Comparison of ENCODE assay signal across 15 cellular contexts in genomic region chr20:23917024-23917725, GRCh38. TPM values are rescaled to one million over a fixed set of nuclear protein-coding genes. Genes with fewer than 3 reads are reported as not detected.
DNase-seq lines count a peak whose midpoint lies in the region; ATAC-seq lines count a peak whose summit lies in the region.
"Had no signal": no experiment of that assay in that cellular context is flagged by ENCODE, and none has a peak within 500 bp of the region (broad histone marks: within the 10 kb centered on the region; RNA-seq: fewer than 3 reads in every experiment).

No MANE protein-coding gene starts in this region.

- H3K27ac Mint-ChIP-seq in activated T-cell treated with anti-CD3 and anti-CD28 coated beads, Interleukin-2, amount 50 U/mL, for 72 hours = peak overlapping the region; percentile 13
- H3K27ac Mint-ChIP-seq in T-helper 17 cell = peak overlapping the region; percentile 6
- H3K27ac Mint-ChIP-seq: CD14-positive monocyte; CD8-positive, alpha-beta T cell; HFFc6 had no signal

- no peaks in the 10 kb centered on the region for H3K9me3 Mint-ChIP-seq in activated T-cell treated with anti-CD3 and anti-CD28 coated beads, Interleukin-2, amount 50 U/mL, for 72 hours
- H3K9me3 Mint-ChIP-seq: CD14-positive monocyte; CD8-positive, alpha-beta T cell had no signal

- H3K9me3 ChIP-seq in T-helper 17 cell (ENCODE audit: control insufficient read depth, low read length, poor library complexity, severe bottlenecking) = no peaks in the 10 kb centered on the region

- H3K36me3 Mint-ChIP-seq in activated T-cell treated with anti-CD3 and anti-CD28 coated beads, Interleukin-2, amount 50 U/mL, for 72 hours (ENCODE audit: insufficient read depth in 2 of 2) = no peaks in the 10 kb centered on the region
- H3K36me3 Mint-ChIP-seq in T-helper 17 cell (ENCODE audit: low read depth) = peaks cover 4% of the 10 kb centered on the region
- H3K36me3 Mint-ChIP-seq: CD14-positive monocyte; CD8-positive, alpha-beta T cell had no signal

- H3K4me1 Mint-ChIP-seq in activated T-cell treated with anti-CD3 and anti-CD28 coated beads, Interleukin-2, amount 50 U/mL, for 72 hours (ENCODE audit: low read depth) = peaks cover 65% of the 10 kb centered on the region
- peaks cover 23% of the 10 kb centered on the region for H3K4me1 Mint-ChIP-seq in T-helper 17 cell
- H3K4me1 Mint-ChIP-seq: CD14-positive monocyte had no signal

- H3K4me3 Mint-ChIP-seq in activated T-cell treated with anti-CD3 and anti-CD28 coated beads, Interleukin-2, amount 50 U/mL, for 72 hours = no peak overlapping the region
- no peak overlapping the region for H3K4me3 Mint-ChIP-seq in T-helper 17 cell
- H3K4me3 Mint-ChIP-seq: CD14-positive monocyte; CD8-positive, alpha-beta T cell; HFFc6 had no signal

- ATAC-seq in activated T-cell treated with anti-CD3 and anti-CD28 coated beads, Interleukin-2, amount 50 U/mL, for 72 hours (replicated peaks in 1 of 2) = no peak
- no peak for ATAC-seq in T-helper 17 cell
- ATAC-seq: CD8-positive, alpha-beta T cell had no signal

- peak; percentile 63 for DNase-seq in DMS 273 (lab: John Stamatoyannopoulos, UW; ENCODE audit: unreplicated experiment)
- DNase-seq in DMS 273 treated with DMSO at 0.1 percent for 48 hours (lab: John Stamatoyannopoulos, UW) = no peak
- DNase-seq in activated T-cell treated with anti-CD3 and anti-CD28 coated beads, Interleukin-2, amount 50 U/mL, for 72 hours = no peak
- no peak for DNase-seq in activated T-cell treated with anti-CD3 and anti-CD28 coated beads, Interleukin-2, amount 50 U/mL, for 48 hours
- no peak for DNase-seq in T-helper 17 cell
- peak; percentile 24 for DNase-seq in islet precursor cell
- DNase-seq in NCI-H1417 treated with DMSO at 0.1 percent for 48 hours (lab: John Stamatoyannopoulos, UW) = no peak
- DNase-seq: CD8-positive, alpha-beta T cell; COR-L47; DMS79; HCEC 1CT; HFFc6 had no signal

- no peaks in the 10 kb centered on the region for H3K27me3 Mint-ChIP-seq in activated T-cell treated with anti-CD3 and anti-CD28 coated beads, Interleukin-2, amount 50 U/mL, for 72 hours (ENCODE audit: low read depth)
- peaks cover 39% of the 10 kb centered on the region for H3K27me3 Mint-ChIP-seq in T-helper 17 cell

RNA-seq across cellular contexts. Expression of gene CST5, which starts 37.6 kb away (rescaled TPM):
- total RNA-seq in activated T-cell treated with anti-CD3 and anti-CD28 coated beads, Interleukin-2, amount 50 U/mL, for 72 hours = not detected
- total RNA-seq in T-helper 17 cell = not detected
- total RNA-seq: A673; CD8-positive, alpha-beta T cell; H1; HFFc6 had no signal

Comparison
In these comparisons a context has a peak if more than half of its experiments do, and no peak if none do; other contexts are left out.
1. DNase-seq: peak in DMS 273 (single experiment) and islet precursor cell (single experiment); none in DMS 273 treated with DMSO at 0.1 percent for 48 hours (single experiment), activated T-cell treated with anti-CD3 and anti-CD28 coated beads, Interleukin-2, amount 50 U/mL, for 72 hours (0 of 2), activated T-cell treated with anti-CD3 and anti-CD28 coated beads, Interleukin-2, amount 50 U/mL, for 48 hours (0 of 2), T-helper 17 cell (0 of 3) and NCI-H1417 treated with DMSO at 0.1 percent for 48 hours (single experiment).